ENCODE assay signal across 9 cellular contexts in the genomic region with DNA sequence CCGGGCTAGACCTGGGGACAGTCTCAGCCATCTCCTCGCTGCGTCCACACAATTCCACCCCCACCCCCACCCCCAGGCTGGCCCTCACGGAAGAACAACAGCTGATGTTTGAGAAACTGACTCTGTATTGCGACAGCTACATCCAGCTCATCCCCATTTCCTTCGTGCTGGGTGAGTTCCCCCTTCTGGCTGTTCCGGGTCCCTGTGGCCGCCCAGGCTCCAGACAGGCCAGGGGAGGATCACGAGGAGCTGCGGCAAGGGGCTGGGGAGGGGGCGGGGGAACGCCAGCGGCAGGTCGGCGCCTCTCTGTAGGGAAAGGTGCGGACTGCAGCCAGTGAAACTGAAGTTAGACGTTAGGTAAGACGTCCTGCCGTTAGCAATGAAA. TPM values are rescaled to one million over a fixed set of nuclear protein-coding genes. Genes with fewer than 3 reads are reported as not detected.
A peak's percentile ranks its signal among the peaks of the same experiment; 100 is the strongest.
DNase-seq lines count a peak whose midpoint lies in the region; TF ChIP-seq lines count a peak whose summit lies in the region.
"Had no signal": no experiment of that assay in that cellular context is flagged by ENCODE, and none has a peak within 500 bp of the region (broad histone marks: within the 10 kb centered on the region; RNA-seq: fewer than 3 reads in every experiment).

No MANE protein-coding gene starts in this region.

- H3K4me3 ChIP-seq in fibroblast of pulmonary artery (replicated peaks; ENCODE audit: low read depth, low read length) = peak overlapping the region; percentile 52
- H3K4me3 ChIP-seq in effector memory CD4-positive, alpha-beta T cell (ENCODE audit: insufficient read depth, low read depth, low read length, poor library complexity, severe bottlenecking) = no peak overlapping the region

- peak; percentile 77 for DNase-seq in ELR (ENCODE audit: low read depth)
- DNase-seq in SKM-1 (lab: John Stamatoyannopoulos, UW; ENCODE audit: unreplicated experiment) = peak; percentile 84
- peak; percentile 93 for DNase-seq in fibroblast of pulmonary artery (ENCODE audit: low read depth)
- peak; percentile 78 for DNase-seq in myocyte (ENCODE audit: low read depth)
- no peak for DNase-seq in effector memory CD4-positive, alpha-beta T cell
- no peak for DNase-seq in effector CD4-positive, alpha-beta T cell
- no peak for DNase-seq in activated CD8-positive, alpha-beta memory T cell treated with anti-CD3 and anti-CD28 coated beads for 24 hours
- no peak for DNase-seq in putamen (ENCODE audit: low spot score)

- no peak overlapping the region for H3K27ac ChIP-seq in effector memory CD4-positive, alpha-beta T cell (ENCODE audit: insufficient read depth, low read length, poor library complexity, severe bottlenecking)

- peak; percentile 37 for TF ChIP-seq CTCF in fibroblast of pulmonary artery (IDR thresholded peaks at IDR 0.05; ENCODE audit: low read length, missing control alignments)

- peaks cover 13% of the 10 kb centered on the region for H3K27me3 ChIP-seq in effector memory CD4-positive, alpha-beta T cell (replicated peaks; ENCODE audit: control insufficient read depth, insufficient read depth, low read length, poor library complexity, severe bottlenecking)

- H3K36me3 ChIP-seq in effector memory CD4-positive, alpha-beta T cell (ENCODE audit: control insufficient read depth, insufficient read depth, low read length) = no peaks in the 10 kb centered on the region

- peaks cover 9% of the 10 kb centered on the region for H3K4me1 ChIP-seq in effector memory CD4-positive, alpha-beta T cell (ENCODE audit: control insufficient read depth, insufficient read depth, low read length, poor library complexity, severe bottlenecking)

- H3K9me3 ChIP-seq in effector memory CD4-positive, alpha-beta T cell (ENCODE audit: control insufficient read depth, low read length) = no peaks in the 10 kb centered on the region

RNA-seq across cellular contexts. Expression of gene BEST1, which starts 4.9 kb away (rescaled TPM):
- 1.7 and 1.8 TPM in 2 replicates for total RNA-seq in myocyte
- 6.8 TPM for polyA plus RNA-seq in myocyte (2012)
- total RNA-seq: HT1080 had no signal

RNA-seq across cellular contexts. Expression of gene FTH1, which starts 12.4 kb away (rescaled TPM):
- total RNA-seq in myocyte = 436 and 518 TPM in 2 replicates
- 11,787 TPM for polyA plus RNA-seq in myocyte (2012)

RNA-seq across cellular contexts. Expression of gene RAB3IL1, which starts 37.7 kb away (rescaled TPM):
- 3.0 and 4.3 TPM in 2 replicates for total RNA-seq in myocyte
- 8.1 TPM for polyA plus RNA-seq in myocyte (2012)

Comparison
In these comparisons a context has a peak if more than half of its experiments do, and no peak if none do; other contexts are left out.
1. DNase-seq: peak in ELR (single experiment), SKM-1 (single experiment), fibroblast of pulmonary artery (single experiment) and myocyte (single experiment); none in effector memory CD4-positive, alpha-beta T cell (0 of 3), effector CD4-positive, alpha-beta T cell (single experiment), activated CD8-positive, alpha-beta memory T cell treated with anti-CD3 and anti-CD28 coated beads for 24 hours (single experiment) and putamen (single experiment).